Comparison of ENCODE assay signal across 1 cellular context in genomic region chr13:44103721-44104490, GRCh38.
TF ChIP-seq lines count a peak whose summit lies in the region.

No MANE protein-coding gene starts in this region.

TF ChIP-seq in H1, 55 proteins besides CTCF, POLR2A, EP300 and RAD21:
- TF ChIP-seq TCF12 (IDR thresholded peaks at IDR 0.05; ENCODE audit: low read depth, low read length) (no peak), ATF2 (IDR thresholded peaks at IDR 0.05; ENCODE audit: low read length) (no peak), RXRA (IDR thresholded peaks at IDR 0.05; ENCODE audit: insufficient read depth, low read depth, low read length) (no peak), TEAD4 (IDR thresholded peaks at IDR 0.05; ENCODE audit: low read depth, low read length) (no peak), YY1 (IDR thresholded peaks at IDR 0.05; ENCODE audit: low read depth, low read length) (no peak), SP2 (IDR thresholded peaks at IDR 0.05; ENCODE audit: low read length) (no peak), CEBPB (IDR thresholded peaks at IDR 0.05; ENCODE audit: low read depth, low read length) (no peak)
